Comparison of ENCODE assay signal across 10 cellular contexts in genomic region chr5:38650540-38651275, GRCh38.
DNase-seq lines count a peak whose midpoint lies in the region; ATAC-seq, FAIRE-seq and TF ChIP-seq lines count a peak whose summit lies in the region.
"Had no signal": no experiment of that assay in that cellular context is flagged by ENCODE, and none has a peak within 500 bp of the region (broad histone marks: within the 10 kb centered on the region; RNA-seq: fewer than 3 reads in every experiment).

No MANE protein-coding gene starts in this region.

- H3K27me3 ChIP-seq in ACC112 (ENCODE audit: insufficient read depth, low read length) (peaks cover 5% of the 10 kb centered on the region; the same call in 1 of the 2 replicates), GM23338 (ENCODE audit: insufficient read depth) (no peaks in the 10 kb centered on the region), small intestine (ENCODE audit: control insufficient read depth in 2 of 2, insufficient read depth in 2 of 2, low read length in 2 of 2) (no peaks in the 10 kb centered on the region)

- peak overlapping the region; percentile 51 for H3K4me3 ChIP-seq in ACC112 (ENCODE audit: low read depth, low read length)
- H3K4me3 ChIP-seq in GM23338, result no peak overlapping the region
- peak overlapping the region; percentile 10 for H3K4me3 ChIP-seq in SK-N-MC
- peak overlapping the region; percentile 17 for H3K4me3 ChIP-seq in fibroblast of villous mesenchyme (ENCODE audit: low read depth, low read length)
- no peak overlapping the region for H3K4me3 ChIP-seq in OCI-LY7 (ENCODE audit: low read depth, low read length, poor library complexity, severe bottlenecking)
- no peak overlapping the region for H3K4me3 ChIP-seq in small intestine (ENCODE audit: low read depth in 1 of 2, low read length in 2 of 2)

- H3K27me3 Mint-ChIP-seq in GM23338 (ENCODE audit: insufficient read depth, low read depth, poor library complexity), result peaks cover 1% of the 10 kb centered on the region

- DNase-seq in GM23338 (ENCODE audit: low spot score), result no peak
- DNase-seq in SK-N-MC (ENCODE audit: low read depth, low spot score), result no peak
- peak; percentile 32 for DNase-seq in fibroblast of villous mesenchyme (ENCODE audit: low read depth)
- DNase-seq in OCI-LY7 (ENCODE audit: low spot score), result no peak
- no peak for DNase-seq in small intestine
- DNase-seq: left ventricle myocardium superior had no signal

- ATAC-seq in GM23338 (no peak), HG02981 (IDR thresholded peaks at IDR 0.05; ENCODE audit: unreplicated experiment) (no peak), HG02870 (IDR thresholded peaks at IDR 0.05; ENCODE audit: unreplicated experiment) (no peak)
- ATAC-seq: left ventricle myocardium superior had no signal

- H3K36me3 ChIP-seq in ACC112 (ENCODE audit: insufficient read depth, low read length) (no peaks in the 10 kb centered on the region), GM23338 (ENCODE audit: insufficient read depth) (no peaks in the 10 kb centered on the region), SK-N-MC (ENCODE audit: insufficient read depth, low read length) (no peaks in the 10 kb centered on the region), OCI-LY7 (ENCODE audit: insufficient read depth, low read length) (no peaks in the 10 kb centered on the region), small intestine (ENCODE audit: control insufficient read depth in 2 of 2, insufficient read depth in 2 of 2, low read length in 2 of 2) (no peaks in the 10 kb centered on the region)

- H3K79me2 ChIP-seq in ACC112 (ENCODE audit: control insufficient read depth, insufficient read depth, low read length, unreplicated experiment), result no peaks in the 10 kb centered on the region
- H3K79me2 ChIP-seq in GM23338 (replicated peaks; ENCODE audit: insufficient read depth), result no peaks in the 10 kb centered on the region
- no peaks in the 10 kb centered on the region for H3K79me2 ChIP-seq in OCI-LY7 (ENCODE audit: insufficient read depth, low read depth, low read length)

- H3K4me1 Mint-ChIP-seq in GM23338, result peaks cover 17% of the 10 kb centered on the region

- POLR2A ChIA-PET in OCI-LY7 (lab: Charles Lee), result interaction anchor here (0.8 kb wide), 1 partner anchor 14 kb away, joined by 5 read pairs; no protein-coding TSS in a partner anchor

- BruUV-seq in OCI-LY7 (replicated peaks; lab: Mats Ljungman, UMichigan), result no TSS peak

- H3K27ac ChIP-seq in ACC112 (ENCODE audit: low read depth, low read length) (peak overlapping the region; percentile 30), GM23338 (ENCODE audit: low read depth) (no peak overlapping the region), SK-N-MC (no peak overlapping the region), OCI-LY7 (ENCODE audit: low read depth, low read length, poor library complexity, severe bottlenecking) (no peak overlapping the region), small intestine (ENCODE audit: low read depth in 1 of 2, low read length in 1 of 2) (no peak overlapping the region)
- H3K27ac ChIP-seq: HL-60 had no signal

- H3K4me3 Mint-ChIP-seq in GM23338, result no peak overlapping the region

- H3K9me3 Mint-ChIP-seq in GM23338, result no peaks in the 10 kb centered on the region

- H3K4me2 ChIP-seq in GM23338, result no peak overlapping the region
- no peak overlapping the region for H3K4me2 ChIP-seq in OCI-LY7 (ENCODE audit: low read length)

- TF ChIP-seq CTCF in GM23338 (conservative IDR thresholded peaks at IDR 0.05; ENCODE audit: low read depth in 2 of 2) (no peak), fibroblast of villous mesenchyme (IDR thresholded peaks at IDR 0.05; ENCODE audit: insufficient read depth, low read depth, low read length) (no peak), OCI-LY7 (conservative IDR thresholded peaks at IDR 0.05; ENCODE audit: low read length) (no peak)

- CTCF ChIA-PET in OCI-LY7 (lab: Charles Lee; ENCODE audit: unreplicated experiment), result no interaction called here

- WGBS in small intestine, 3 donors, result 18 to 25% (median 23%) methylated on average over 13 of the region's 13 CpGs

- H3K9me3 ChIP-seq in SK-N-MC (ENCODE audit: low read depth, low read length), result no peaks in the 10 kb centered on the region
- no peaks in the 10 kb centered on the region for H3K9me3 ChIP-seq in OCI-LY7 (ENCODE audit: low read length)
- H3K9me3 ChIP-seq in small intestine (ENCODE audit: control insufficient read depth, low read depth), result no peaks in the 10 kb centered on the region

- FAIRE-seq in small intestine (lab: Jason Lieb, UNC), result no peak

- H3K9me2 ChIP-seq in GM23338 (ENCODE audit: insufficient read depth), result peaks cover 12% of the 10 kb centered on the region
- H3K9me2 ChIP-seq in OCI-LY7 (ENCODE audit: insufficient read depth, low read length), result no peaks in the 10 kb centered on the region

- H3K36me3 Mint-ChIP-seq in GM23338 (ENCODE audit: low read depth), result no peaks in the 10 kb centered on the region

- no peaks in the 10 kb centered on the region for H3F3A ChIP-seq in GM23338 (replicated peaks; ENCODE audit: low read depth)

- H4K20me1 ChIP-seq in GM23338 (replicated peaks; ENCODE audit: insufficient read depth) (no peaks in the 10 kb centered on the region), OCI-LY7 (ENCODE audit: insufficient read depth, low read length) (no peaks in the 10 kb centered on the region)

- peak overlapping the region; percentile 65 for H2AFZ ChIP-seq in ACC112 (ENCODE audit: low read length, unreplicated experiment)
- peak overlapping the region; percentile 78; the same call in 1 of the 2 replicates for H2AFZ ChIP-seq in GM23338
- no peak overlapping the region for H2AFZ ChIP-seq in OCI-LY7 (ENCODE audit: low read length)

- no peak overlapping the region for H3K27ac Mint-ChIP-seq in GM23338

- no peak overlapping the region for H3K9ac ChIP-seq in SK-N-MC (ENCODE audit: insufficient read length)

- intact Hi-C loops in OCI-LY7 (cut with micrococcal nuclease; ENCODE audit: unreplicated experiment), result no loop called here

- peaks cover 8% of the 10 kb centered on the region for H3K4me1 ChIP-seq in ACC112 (ENCODE audit: control insufficient read depth, insufficient read depth, low read length, unreplicated experiment)
- no peaks in the 10 kb centered on the region for H3K4me1 ChIP-seq in GM23338 (ENCODE audit: insufficient read depth)
- no peaks in the 10 kb centered on the region for H3K4me1 ChIP-seq in OCI-LY7 (ENCODE audit: insufficient read depth, low read length, poor library complexity, severe bottlenecking)
- H3K4me1 ChIP-seq in small intestine (ENCODE audit: control insufficient read depth in 2 of 2, insufficient read depth in 1 of 2, low read depth in 1 of 2, low read length in 1 of 2), result peaks cover 0 to 2% of the 10 kb centered on the region in 2 donors

TF ChIP-seq in GM23338, 12 proteins besides CTCF, POLR2A, EP300 and RAD21 (continues in another document):
- TF ChIP-seq ZNF114 (CRISPR knock-in tag; IDR thresholded peaks at IDR 0.05) (no peak), ZNF462 (CRISPR knock-in tag; IDR thresholded peaks at IDR 0.05) (no peak)

Comparison
In these comparisons a context has a peak if more than half of its experiments do, and no peak if none do; other contexts are left out.
1. H3K4me3 ChIP-seq: peak in ACC112 (single experiment), SK-N-MC (single experiment) and fibroblast of villous mesenchyme (single experiment); none in GM23338 (single experiment), OCI-LY7 (single experiment) and small intestine (0 of 2).